In genomic region chr19:50835103-50835784, GRCh38 we compare ENCODE assay signal across 7 cellular contexts. TPM values are rescaled to one million over a fixed set of nuclear protein-coding genes. Genes with fewer than 3 reads are reported as not detected.
DNase-seq lines count a peak whose midpoint lies in the region; ATAC-seq and TF ChIP-seq lines count a peak whose summit lies in the region.

No MANE protein-coding gene starts in this region.

- no peak overlapping the region for H3K23ac ChIP-seq in H9 (ENCODE audit: insufficient read length, low read depth, low read length)

- H3K36me3 ChIP-seq in heart right ventricle, result no peaks in the 10 kb centered on the region

- H3K4me3 Mint-ChIP-seq in H9, result peak overlapping the region; percentile 79 to 97

- intact Hi-C loops in heart right ventricle (cut with DNase I), result no loop called here

- WGBS in H9 (ENCODE audit: extremely low coverage, insufficient read length, low lambda C conversion rate), result no CpG with 5 or more reads among the region's 13 CpGs
- 31 to 32% methylated on average over 13 of the region's 13 CpGs for WGBS in heart right ventricle, 2 donors

- peak overlapping the region; percentile 67 for H3K4me2 ChIP-seq in H9 (ENCODE audit: insufficient read depth, insufficient read length, low read length)

- peaks cover 70% of the 10 kb centered on the region for H3K27me3 Mint-ChIP-seq in H9 (ENCODE audit: low read depth)

- no peaks in the 10 kb centered on the region for H3K9me3 ChIP-seq in H9 (ENCODE audit: control insufficient read depth, low read depth, low read length)
- peaks cover 0 to 6% (median 0%) of the 10 kb centered on the region in 11 donors for H3K9me3 ChIP-seq in heart right ventricle

- no peak overlapping the region for H2AK5ac ChIP-seq in H9 (ENCODE audit: insufficient read length, low read length)

- H3K36me3 Mint-ChIP-seq in H9 (ENCODE audit: insufficient read depth in 1 of 3, low read depth in 3 of 3), result no peaks in the 10 kb centered on the region

- TF ChIP-seq CTCF in H9 (conservative IDR thresholded peaks at IDR 0.05) (no peak), heart right ventricle (IDR thresholded peaks at IDR 0.05) (no peak)

- no peaks in the 10 kb centered on the region; the same call in 1 of the 2 replicates for H3K27me3 ChIP-seq in H9 (ENCODE audit: insufficient read depth, low read length)
- peaks cover 0 to 61% (median 42%) of the 10 kb centered on the region in 7 donors for H3K27me3 ChIP-seq in heart right ventricle

- H3K27ac Mint-ChIP-seq in H9, result no peak overlapping the region; a peak in 1 of 7 replicates

- H2BK120ac ChIP-seq in H9 (ENCODE audit: low read depth, low read length, poor library complexity, severe bottlenecking), result no peak overlapping the region

- no peaks in the 10 kb centered on the region; a peak in 2 of 5 replicates for H3K9me3 Mint-ChIP-seq in H9

- H3K14ac ChIP-seq in H9 (ENCODE audit: insufficient read depth, low read length), result no peak overlapping the region; the same call in 1 of the 2 replicates

- H3T11ph ChIP-seq in H9 (ENCODE audit: low read length), result no peak overlapping the region

- no peak overlapping the region for H4K91ac ChIP-seq in H9 (ENCODE audit: insufficient read length, low read depth, low read length)

- peak overlapping the region; percentile 7 to 60 (median 56) for H3K4me3 ChIP-seq in heart right ventricle
- peak overlapping the region; percentile 59 for H3K4me3 ChIP-seq in skeletal muscle cell (ENCODE audit: low read depth, low read length)

- no peaks in the 10 kb centered on the region for H3K79me2 ChIP-seq in H9 (ENCODE audit: insufficient read depth, low read length)

- peaks cover 4% of the 10 kb centered on the region for H3K23me2 ChIP-seq in H9 (ENCODE audit: insufficient read length, low read depth, low read length, poor library complexity, severe bottlenecking)

- H3K27ac ChIP-seq in H9 (ENCODE audit: insufficient read length, low read depth, low read length) (no peak overlapping the region), heart right ventricle (no peak overlapping the region)

- H3K18ac ChIP-seq in H9 (ENCODE audit: insufficient read length, low read depth, low read length), result no peak overlapping the region

- DNase-seq in H9 (no peak), heart right ventricle (no peak), skeletal muscle cell (ENCODE audit: low read depth) (no peak), RPMI8226 (no peak), DMS79 treated with DMSO at 0.1 percent for 48 hours (lab: John Stamatoyannopoulos, UW) (no peak), amniotic stem cell (lab: John Stamatoyannopoulos, UW) (no peak)

- peak; percentile 8; the same call in 2 of the 3 replicates for ATAC-seq in SK-N-SH treated with all-trans-retinoic acid at 6 μM for 48 hours
- ATAC-seq in heart right ventricle, result peak in 4 of 8 donors; percentile 9 to 28 (median 16)

- H4K20me1 ChIP-seq in H9 (ENCODE audit: control insufficient read depth, insufficient read depth, insufficient read length), result no peaks in the 10 kb centered on the region

- H4K5ac ChIP-seq in H9 (ENCODE audit: insufficient read length, low read depth, low read length), result no peak overlapping the region

- no peak overlapping the region for H3K4ac ChIP-seq in H9 (ENCODE audit: low read depth, low read length)

- H2BK15ac ChIP-seq in H9 (ENCODE audit: low read depth, low read length), result no peak overlapping the region

- H3K4me1 ChIP-seq in H9 (ENCODE audit: insufficient read depth, low read length), result no peaks in the 10 kb centered on the region; the same call in 1 of the 2 replicates
- peaks cover 0 to 13% (median 6%) of the 10 kb centered on the region in 9 donors for H3K4me1 ChIP-seq in heart right ventricle

- H2AFZ ChIP-seq in H9 (ENCODE audit: low read length), result no peak overlapping the region

- H2BK20ac ChIP-seq in H9 (ENCODE audit: low read depth, low read length, poor library complexity, severe bottlenecking), result no peak overlapping the region

- peak overlapping the region; percentile 71 for H3K9ac ChIP-seq in H9 (ENCODE audit: extremely low read depth, insufficient read length, low read length)

- no peak overlapping the region for H2BK12ac ChIP-seq in H9 (ENCODE audit: insufficient read length, low read depth, low read length)

- no peak overlapping the region for H3K56ac ChIP-seq in H9 (ENCODE audit: insufficient read length, low read depth, low read length)

- H3K79me1 ChIP-seq in H9 (ENCODE audit: insufficient read depth, low read depth, low read length, poor library complexity, severe bottlenecking), result no peaks in the 10 kb centered on the region

- peaks cover 13 to 31% of the 10 kb centered on the region in 2 experiments for H3K4me1 Mint-ChIP-seq in H9

- H4K8ac ChIP-seq in H9 (replicated peaks; ENCODE audit: insufficient read length, low read depth, low read length), result no peak overlapping the region

- no peak overlapping the region for H2BK5ac ChIP-seq in H9 (ENCODE audit: insufficient read length, low read length)

TF ChIP-seq in SK-N-SH treated with all-trans-retinoic acid at 6 μM for 48 hours, 23 proteins besides CTCF, POLR2A, EP300 and RAD21:
- TF ChIP-seq SNAI2 (CRISPR knock-in tag; IDR thresholded peaks at IDR 0.05), result no peak
- TF ChIP-seq PPARA (CRISPR knock-in tag; IDR thresholded peaks at IDR 0.05; ENCODE audit: borderline replicate concordance), result no peak
- no peak for TF ChIP-seq ZFP3 (CRISPR knock-in tag; IDR thresholded peaks at IDR 0.05)
- no peak for TF ChIP-seq RARB (CRISPR knock-in tag; IDR thresholded peaks at IDR 0.05)

RNA-seq across cellular contexts. Expression of gene KLK15, which starts 1.9 kb away (rescaled TPM):
- not detected in 2 replicates for total RNA-seq in H9 (2021)
- total RNA-seq in heart right ventricle, result not detected
- polyA plus RNA-seq in heart right ventricle, result not detected

RNA-seq across cellular contexts. Expression of gene KLK1, which starts 11.7 kb away (rescaled TPM):
- 2.1 and 2.3 TPM in 2 replicates for total RNA-seq in H9 (2021)
- total RNA-seq in heart right ventricle, result under 1 TPM in 6 of 10 donors, not detected in 4; 0.42 to 0.85 (median 0.64) TPM
- polyA plus RNA-seq in heart right ventricle, result under 1 TPM; 0.39 to 0.80 TPM

RNA-seq across cellular contexts. Expression of gene KLK3, which starts 19.5 kb away (rescaled TPM):
- not detected in 2 replicates for total RNA-seq in H9 (2021)
- not detected for total RNA-seq in heart right ventricle
- not detected for polyA plus RNA-seq in heart right ventricle

RNA-seq across cellular contexts. Expression of gene KLK2, which starts 38.0 kb away (rescaled TPM):
- total RNA-seq in H9 (2021), result not detected in 2 replicates
- total RNA-seq in heart right ventricle, result not detected
- polyA plus RNA-seq in heart right ventricle, result not detected

RNA-seq across cellular contexts. Expression of gene ACP4, which starts 45.0 kb away (rescaled TPM):
- total RNA-seq in H9 (2021) (not detected in 2 replicates), heart right ventricle (not detected)
- not detected for polyA plus RNA-seq in heart right ventricle
